ENCODE assay signal across 9 cellular contexts in genomic region chr11:103959279-103959930, GRCh38.
A peak's percentile ranks its signal among the peaks of the same experiment; 100 is the strongest.
DNase-seq lines count a peak whose midpoint lies in the region; ATAC-seq lines count a peak whose summit lies in the region.
"Had no signal": no experiment of that assay in that cellular context is flagged by ENCODE, and none has a peak within 500 bp of the region (broad histone marks: within the 10 kb centered on the region; RNA-seq: fewer than 3 reads in every experiment).

No MANE protein-coding gene starts in this region.

- no peaks in the 10 kb centered on the region for H3K9me3 ChIP-seq in BLaER1

- peak overlapping the region; percentile 50; the same call in 1 of the 2 replicates for H3K4me2 ChIP-seq in BLaER1

- no peaks in the 10 kb centered on the region for H3K4me1 Mint-ChIP-seq in activated T-helper 17 cell treated with anti-CD3 and anti-CD28 coated beads, Interleukin-2, amount 50 U/mL, for 72 hours
- H3K4me1 Mint-ChIP-seq: activated naive CD4-positive, alpha-beta T cell treated with anti-CD3 and anti-CD28 coated beads, Interleukin-2, amount 50 U/mL, for 24 hours had no signal

- H3K27ac ChIP-seq in BLaER1 = no peak overlapping the region

- no peak for DNase-seq in stimulated activated CD4-positive, alpha-beta T cell treated with anti-CD3 and anti-CD28 coated beads, Interleukin-2, amount 100 ng/mL, for 48 hours
- DNase-seq in hypothalamus (lab: John Stamatoyannopoulos, UW) (no peak), NCI-H1092 (lab: John Stamatoyannopoulos, UW) (no peak), SHP77 treated with DMSO at 0.1 percent for 48 hours (lab: John Stamatoyannopoulos, UW) (no peak)

- no peak overlapping the region for H3K9ac ChIP-seq in BLaER1

- H3K9me3 Mint-ChIP-seq in activated T-helper 17 cell treated with anti-CD3 and anti-CD28 coated beads, Interleukin-2, amount 50 U/mL, for 72 hours = no peaks in the 10 kb centered on the region
- H3K9me3 Mint-ChIP-seq: activated naive CD4-positive, alpha-beta T cell treated with anti-CD3 and anti-CD28 coated beads, Interleukin-2, amount 50 U/mL, for 24 hours had no signal

- no peaks in the 10 kb centered on the region for H3K36me3 ChIP-seq in BLaER1

- ATAC-seq in GM19455 (IDR thresholded peaks at IDR 0.05; ENCODE audit: unreplicated experiment) (peak; percentile 99), HG03159 (IDR thresholded peaks at IDR 0.05; ENCODE audit: unreplicated experiment) (peak; percentile 99)
- ATAC-seq in activated T-helper 17 cell treated with anti-CD3 and anti-CD28 coated beads, Interleukin-2, amount 50 U/mL, for 72 hours (replicated peaks) = peak; percentile 43

- H3K27me3 ChIP-seq in BLaER1 = no peaks in the 10 kb centered on the region

- no peaks in the 10 kb centered on the region for H4K20me1 ChIP-seq in BLaER1

- no peak overlapping the region for H3K4me3 ChIP-seq in BLaER1

- peaks cover 22% of the 10 kb centered on the region for H3K4me1 ChIP-seq in BLaER1

- no peaks in the 10 kb centered on the region for H3K36me3 Mint-ChIP-seq in activated T-helper 17 cell treated with anti-CD3 and anti-CD28 coated beads, Interleukin-2, amount 50 U/mL, for 72 hours (ENCODE audit: low read depth)
- H3K36me3 Mint-ChIP-seq: activated naive CD4-positive, alpha-beta T cell treated with anti-CD3 and anti-CD28 coated beads, Interleukin-2, amount 50 U/mL, for 24 hours had no signal

- H3K27ac Mint-ChIP-seq in activated T-helper 17 cell treated with anti-CD3 and anti-CD28 coated beads, Interleukin-2, amount 50 U/mL, for 72 hours = no peak overlapping the region
- H3K27ac Mint-ChIP-seq: activated naive CD4-positive, alpha-beta T cell treated with anti-CD3 and anti-CD28 coated beads, Interleukin-2, amount 50 U/mL, for 24 hours had no signal

- H3K27me3 Mint-ChIP-seq in activated T-helper 17 cell treated with anti-CD3 and anti-CD28 coated beads, Interleukin-2, amount 50 U/mL, for 72 hours = no peaks in the 10 kb centered on the region
- H3K27me3 Mint-ChIP-seq: activated naive CD4-positive, alpha-beta T cell treated with anti-CD3 and anti-CD28 coated beads, Interleukin-2, amount 50 U/mL, for 24 hours had no signal

- H3K4me3 Mint-ChIP-seq in activated T-helper 17 cell treated with anti-CD3 and anti-CD28 coated beads, Interleukin-2, amount 50 U/mL, for 72 hours = no peak overlapping the region
- H3K4me3 Mint-ChIP-seq: activated naive CD4-positive, alpha-beta T cell treated with anti-CD3 and anti-CD28 coated beads, Interleukin-2, amount 50 U/mL, for 24 hours had no signal

Comparison
In these comparisons a context has a peak if more than half of its experiments do, and no peak if none do; other contexts are left out.
1. ATAC-seq: peak in every context shown above with its lines; median percentile 99 in GM19455; 99 in HG03159; 43 in activated T-helper 17 cell treated with anti-CD3 and anti-CD28 coated beads, Interleukin-2, amount 50 U/mL, for 72 hours.